Comparison of ENCODE assay signal across 24 cellular contexts in genomic region chr2:210177769-210178168, GRCh38. TPM values are rescaled to one million over a fixed set of nuclear protein-coding genes. Genes with fewer than 3 reads are reported as not detected.
"Had no signal": no experiment of that assay in that cellular context is flagged by ENCODE, and none has a peak within 500 bp of the region (broad histone marks: within the 10 kb centered on the region; RNA-seq: fewer than 3 reads in every experiment).

No MANE protein-coding gene starts in this region.

- H3K36me3 Mint-ChIP-seq: activated CD4-positive, alpha-beta memory T cell treated with anti-CD3 and anti-CD28 coated beads for 36 hours had no signal

- H3K4me3 ChIP-seq: left lung, lung, prostate gland, transverse colon, uterus had no signal

- H3K27ac ChIP-seq: left lung, prostate gland, transverse colon, uterus had no signal

- DNase-seq: activated CD4-positive, alpha-beta memory T cell treated with anti-CD3 and anti-CD28 coated beads for 36 hours; activated CD4-positive, alpha-beta T cell treated with anti-CD3 and anti-CD28 coated beads for 4 hours; activated CD4-positive, CD25-positive, alpha-beta regulatory T cell; activated naive CD4-positive, alpha-beta T cell treated with Interleukin-2 at 50 U/mL for 16 hours; activated naive CD8-positive, alpha-beta T cell treated with anti-CD3 and anti-CD28 coated beads for 36 hours; activated T-cell treated with anti-CD3 and anti-CD28 coated beads, Interleukin-2, amount 50 U/mL, for 48 hours; central memory CD4-positive, alpha-beta T cell; effector memory CD4-positive, alpha-beta T cell; foreskin melanocyte; kidney glomerular epithelial cell; left lung; naive thymus-derived CD8-positive, alpha-beta T cell; stimulated activated CD4-positive, alpha-beta T cell treated with anti-CD3 and anti-CD28 coated beads, Interleukin-2, amount 100 ng/mL, for 48 hours; stimulated activated CD8-positive, alpha-beta memory T cell treated with anti-CD3 and anti-CD28 coated beads, Interleukin-4, amount 100 ng/mL, for 48 hours; stimulated activated naive B cell treated with anti-CD40 and anti-IgM and Interleukin-4, amounts not matched to agents 10 μg/mL and 1 μg/mL and 100 μg/mL, for 72 hours; T1000; transverse colon; uterus had no signal

- H3K27ac Mint-ChIP-seq: activated CD4-positive, alpha-beta memory T cell treated with anti-CD3 and anti-CD28 coated beads for 36 hours; activated naive CD8-positive, alpha-beta T cell treated with anti-CD3 and anti-CD28 coated beads for 36 hours; stimulated activated naive B cell treated with anti-CD40 and anti-IgM and Interleukin-4, amounts not matched to agents 10 μg/mL and 1 μg/mL and 100 μg/mL, for 72 hours had no signal

- H3K4me1 ChIP-seq: prostate gland had no signal

- H3K27me3 ChIP-seq: left lung, transverse colon, uterus had no signal

- H3K27me3 Mint-ChIP-seq: activated naive CD8-positive, alpha-beta T cell treated with anti-CD3 and anti-CD28 coated beads for 36 hours had no signal

- H3K9me3 ChIP-seq: left lung, prostate gland, transverse colon, uterus had no signal

- ATAC-seq: esophagus mucosa; left lung; naive thymus-derived CD8-positive, alpha-beta T cell; stimulated activated naive B cell treated with anti-CD40 and anti-IgM and Interleukin-4, amounts not matched to agents 10 μg/mL and 1 μg/mL and 100 μg/mL, for 72 hours had no signal

- H3K4me1 Mint-ChIP-seq: stimulated activated naive B cell treated with anti-CD40 and anti-IgM and Interleukin-4, amounts not matched to agents 10 μg/mL and 1 μg/mL and 100 μg/mL, for 72 hours had no signal

- H3K36me3 ChIP-seq: left lung, prostate gland, transverse colon, uterus had no signal

- H3K4me3 Mint-ChIP-seq: activated CD4-positive, alpha-beta memory T cell treated with anti-CD3 and anti-CD28 coated beads for 36 hours; activated naive CD8-positive, alpha-beta T cell treated with anti-CD3 and anti-CD28 coated beads for 36 hours; naive thymus-derived CD8-positive, alpha-beta T cell; stimulated activated naive B cell treated with anti-CD40 and anti-IgM and Interleukin-4, amounts not matched to agents 10 μg/mL and 1 μg/mL and 100 μg/mL, for 72 hours had no signal

RNA-seq across cellular contexts. Expression of gene ACADL, which starts 47.5 kb away (rescaled TPM):
- total RNA-seq: activated CD4-positive, alpha-beta memory T cell treated with anti-CD3 and anti-CD28 coated beads for 36 hours; activated naive CD8-positive, alpha-beta T cell treated with anti-CD3 and anti-CD28 coated beads for 36 hours; dermis microvascular lymphatic vessel endothelial cell; endothelial cell of umbilical vein; naive thymus-derived CD8-positive, alpha-beta T cell; osteoblast had no signal
- polyA plus RNA-seq: endothelial cell of umbilical vein; naive thymus-derived CD8-positive, alpha-beta T cell had no signal
